Comparison of ENCODE assay signal across 1 cellular context in the genomic region with DNA sequence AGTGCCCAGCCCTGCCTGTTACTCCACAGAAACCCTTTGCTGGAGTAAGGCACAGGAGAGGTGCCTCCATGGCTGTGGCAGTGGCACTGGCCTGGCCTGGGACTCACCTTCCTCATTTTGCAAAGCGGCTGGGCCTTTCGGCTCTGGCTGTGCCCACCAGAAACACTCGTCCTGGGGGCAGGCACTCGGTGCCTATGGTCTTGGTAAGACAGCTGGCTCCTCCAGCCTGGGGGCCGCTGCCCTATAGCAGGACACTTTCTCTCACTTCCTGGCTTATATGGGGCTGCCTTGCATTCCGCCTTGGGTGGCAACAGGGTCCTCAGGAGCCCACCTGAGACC.
TF ChIP-seq lines count a peak whose summit lies in the region.

No MANE protein-coding gene starts in this region.

TF ChIP-seq in IMR-90, 13 proteins besides CTCF, POLR2A, EP300 and RAD21:
- no peak for TF ChIP-seq CEBPB (IDR thresholded peaks at IDR 0.05; ENCODE audit: low read depth, low read length)
- no peak for TF ChIP-seq MAZ (IDR thresholded peaks at IDR 0.05; ENCODE audit: borderline replicate concordance, low read depth, low read length)
- no peak for TF ChIP-seq RFX5 (IDR thresholded peaks at IDR 0.05; ENCODE audit: low read depth, low read length)
- no peak for TF ChIP-seq MXI1 (IDR thresholded peaks at IDR 0.05; ENCODE audit: borderline replicate concordance, low read depth, low read length)
- no peak for TF ChIP-seq SMC3 (IDR thresholded peaks at IDR 0.05; ENCODE audit: low read depth, low read length)
- TF ChIP-seq, protein P1, sequence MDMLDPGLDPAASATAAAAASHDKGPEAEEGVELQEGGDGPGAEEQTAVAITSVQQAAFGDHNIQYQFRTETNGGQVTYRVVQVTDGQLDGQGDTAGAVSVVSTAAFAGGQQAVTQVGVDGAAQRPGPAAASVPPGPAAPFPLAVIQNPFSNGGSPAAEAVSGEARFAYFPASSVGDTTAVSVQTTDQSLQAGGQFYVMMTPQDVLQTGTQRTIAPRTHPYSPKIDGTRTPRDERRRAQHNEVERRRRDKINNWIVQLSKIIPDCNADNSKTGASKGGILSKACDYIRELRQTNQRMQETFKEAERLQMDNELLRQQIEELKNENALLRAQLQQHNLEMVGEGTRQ (IDR thresholded peaks at IDR 0.05; ENCODE audit: low read depth, low read length): no peak
- no peak for TF ChIP-seq MAFK (IDR thresholded peaks at IDR 0.05; ENCODE audit: low read depth, low read length)
- TF ChIP-seq, protein P2, sequence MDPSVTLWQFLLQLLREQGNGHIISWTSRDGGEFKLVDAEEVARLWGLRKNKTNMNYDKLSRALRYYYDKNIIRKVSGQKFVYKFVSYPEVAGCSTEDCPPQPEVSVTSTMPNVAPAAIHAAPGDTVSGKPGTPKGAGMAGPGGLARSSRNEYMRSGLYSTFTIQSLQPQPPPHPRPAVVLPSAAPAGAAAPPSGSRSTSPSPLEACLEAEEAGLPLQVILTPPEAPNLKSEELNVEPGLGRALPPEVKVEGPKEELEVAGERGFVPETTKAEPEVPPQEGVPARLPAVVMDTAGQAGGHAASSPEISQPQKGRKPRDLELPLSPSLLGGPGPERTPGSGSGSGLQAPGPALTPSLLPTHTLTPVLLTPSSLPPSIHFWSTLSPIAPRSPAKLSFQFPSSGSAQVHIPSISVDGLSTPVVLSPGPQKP (IDR thresholded peaks at IDR 0.05; ENCODE audit: borderline replicate concordance, low read depth, low read length): no peak
- no peak for TF ChIP-seq RCOR1 (IDR thresholded peaks at IDR 0.05; ENCODE audit: insufficient replicate concordance, low read length)
- TF ChIP-seq NFE2L2 (IDR thresholded peaks at IDR 0.05; ENCODE audit: low read depth, low read length): no peak
- no peak for TF ChIP-seq CHD1 (IDR thresholded peaks at IDR 0.05; ENCODE audit: low read depth, low read length)
- no peak for TF ChIP-seq BHLHE40 (IDR thresholded peaks at IDR 0.05; ENCODE audit: low read depth, low read length)
- TF ChIP-seq FOS (IDR thresholded peaks at IDR 0.05; ENCODE audit: low read depth, low read length): no peak
